10 cellular contexts compared by ENCODE assay signal in genomic region chr7:359776-360361, GRCh38.
DNase-seq lines count a peak whose midpoint lies in the region; ATAC-seq and TF ChIP-seq lines count a peak whose summit lies in the region.
"Had no signal": no experiment of that assay in that cellular context is flagged by ENCODE, and none has a peak within 500 bp of the region (broad histone marks: within the 10 kb centered on the region; RNA-seq: fewer than 3 reads in every experiment).

No MANE protein-coding gene starts in this region.

- H2BK120ac ChIP-seq in mesendoderm (ENCODE audit: low read depth, low read length) = no peak overlapping the region

- no peaks in the 10 kb centered on the region for H3K27me3 ChIP-seq in CD4-positive, alpha-beta memory T cell (ENCODE audit: insufficient read depth, low read length)
- no peaks in the 10 kb centered on the region for H3K27me3 ChIP-seq in mesendoderm (ENCODE audit: insufficient read depth, low read length, poor library complexity)

- no peak overlapping the region for H3K4ac ChIP-seq in mesendoderm (ENCODE audit: low read depth, low read length)

- peaks cover 50% of the 10 kb centered on the region for H3K4me1 ChIP-seq in CD4-positive, alpha-beta memory T cell (ENCODE audit: insufficient read depth, low read length)
- H3K4me1 ChIP-seq in mesendoderm (ENCODE audit: control insufficient read depth, low read depth, low read length) = no peaks in the 10 kb centered on the region

- no peak overlapping the region for H2AK5ac ChIP-seq in mesendoderm (ENCODE audit: low read length)

- WGBS in mesendoderm (ENCODE audit: extremely low coverage, insufficient coverage, low lambda C conversion rate) = no CpG with 5 or more reads among the region's 25 CpGs

- H3K27ac Mint-ChIP-seq in CD4-positive, alpha-beta memory T cell = peak overlapping the region in 6 of 7 donors; percentile 31 to 86 (median 65)
- H3K27ac Mint-ChIP-seq in activated T-helper 17 cell treated with anti-CD3 and anti-CD28 coated beads, Interleukin-2, amount 50 U/mL, for 72 hours = peak overlapping the region; percentile 74
- H3K27ac Mint-ChIP-seq in type B pancreatic cell = no peak overlapping the region

- no peak overlapping the region for H2BK5ac ChIP-seq in mesendoderm (ENCODE audit: low read length)

- peaks cover 0 to 7% (median 0%) of the 10 kb centered on the region in 8 donors for H3K9me3 Mint-ChIP-seq in CD4-positive, alpha-beta memory T cell
- H3K9me3 Mint-ChIP-seq in activated T-helper 17 cell treated with anti-CD3 and anti-CD28 coated beads, Interleukin-2, amount 50 U/mL, for 72 hours = peaks cover 4% of the 10 kb centered on the region
- no peaks in the 10 kb centered on the region for H3K9me3 Mint-ChIP-seq in type B pancreatic cell

- intact Hi-C loops in CD4-positive, alpha-beta memory T cell (cut with micrococcal nuclease) = no loop called here

- H4K5ac ChIP-seq in mesendoderm (ENCODE audit: low read length) = no peak overlapping the region

- POLR2A ChIA-PET in CD4-positive, alpha-beta memory T cell (lab: Charles Lee; ENCODE audit: partially characterized antibody) = interaction anchor here (1.1 to 1.9 kb wide), 3 partner anchors 8 to 258 kb away, joined by 3 to 14 read pairs (median 4); no protein-coding TSS in a partner anchor

- H3K4me2 ChIP-seq in mesendoderm (ENCODE audit: low read length) = no peak overlapping the region

- no peak overlapping the region for H3K9ac ChIP-seq in mesendoderm (ENCODE audit: low read length)

- DNase-seq in A172 (ENCODE audit: low spot score) (peak; percentile 19), mesendoderm (no peak), type B pancreatic cell (ENCODE audit: extremely low spot score, unreplicated experiment) (no peak), cerebellar cortex (ENCODE audit: low spot score) (no peak), NCI-H2029 (lab: John Stamatoyannopoulos, UW) (no peak), NCI-H2029 treated with DMSO at 0.1 percent for 48 hours (lab: John Stamatoyannopoulos, UW) (no peak)
- DNase-seq in CD4-positive, alpha-beta memory T cell = peak in 1 of 5 donors; percentile 40

- no peaks in the 10 kb centered on the region for H3K9me3 ChIP-seq in CD4-positive, alpha-beta memory T cell (ENCODE audit: control insufficient read depth in 1 of 2, low read length in 2 of 2)

- H3K4me1 Mint-ChIP-seq in CD4-positive, alpha-beta memory T cell = peaks cover 25 to 49% (median 43%) of the 10 kb centered on the region in 4 donors
- H3K4me1 Mint-ChIP-seq in activated T-helper 17 cell treated with anti-CD3 and anti-CD28 coated beads, Interleukin-2, amount 50 U/mL, for 72 hours = peaks cover 22% of the 10 kb centered on the region
- H3K4me1 Mint-ChIP-seq in type B pancreatic cell (ENCODE audit: unreplicated experiment) = peaks cover 30% of the 10 kb centered on the region

- H3K56ac ChIP-seq in mesendoderm (ENCODE audit: low read length) = no peak overlapping the region

- no peak overlapping the region for H4K8ac ChIP-seq in mesendoderm (ENCODE audit: low read depth, low read length)

- H3K4me3 ChIP-seq in CD4-positive, alpha-beta memory T cell (ENCODE audit: low read length in 2 of 2) = peak overlapping the region in 1 of 2 donors; percentile 11
- H3K4me3 ChIP-seq in mesendoderm (ENCODE audit: low read length) = no peak overlapping the region
- H3K4me3 ChIP-seq: heart right ventricle, lung had no signal

- H3K36me3 ChIP-seq in CD4-positive, alpha-beta memory T cell (ENCODE audit: insufficient read depth, low read length) = no peaks in the 10 kb centered on the region
- no peaks in the 10 kb centered on the region for H3K36me3 ChIP-seq in mesendoderm (ENCODE audit: control insufficient read depth, insufficient read depth, low read length)
- H3K36me3 ChIP-seq: heart right ventricle had no signal

- H3K23ac ChIP-seq in mesendoderm (ENCODE audit: low read length) = peak overlapping the region; percentile 24

- peak overlapping the region; percentile 43 to 86 (median 76) for H3K4me3 Mint-ChIP-seq in CD4-positive, alpha-beta memory T cell
- peak overlapping the region; percentile 77 for H3K4me3 Mint-ChIP-seq in activated T-helper 17 cell treated with anti-CD3 and anti-CD28 coated beads, Interleukin-2, amount 50 U/mL, for 72 hours
- H3K4me3 Mint-ChIP-seq in type B pancreatic cell = no peak overlapping the region

- H3K18ac ChIP-seq in mesendoderm (ENCODE audit: low read length) = no peak overlapping the region

- ATAC-seq in activated T-helper 17 cell treated with anti-CD3 and anti-CD28 coated beads, Interleukin-2, amount 50 U/mL, for 72 hours (replicated peaks) = peak; percentile 57

- CTCF ChIA-PET in CD4-positive, alpha-beta memory T cell (lab: Charles Lee; ENCODE audit: partially characterized antibody) = no interaction called here

- no peak overlapping the region for H2BK15ac ChIP-seq in mesendoderm (replicated peaks; ENCODE audit: low read depth)

- no peak overlapping the region for H3K27ac ChIP-seq in CD4-positive, alpha-beta memory T cell (ENCODE audit: low read depth, low read length)
- H3K27ac ChIP-seq in mesendoderm (ENCODE audit: low read depth, low read length) = no peak overlapping the region
- H3K27ac ChIP-seq: heart right ventricle had no signal

- H3K79me1 ChIP-seq in mesendoderm (ENCODE audit: low read length) = no peaks in the 10 kb centered on the region

- no peaks in the 10 kb centered on the region for H3K36me3 Mint-ChIP-seq in CD4-positive, alpha-beta memory T cell
- peaks cover 4% of the 10 kb centered on the region for H3K36me3 Mint-ChIP-seq in activated T-helper 17 cell treated with anti-CD3 and anti-CD28 coated beads, Interleukin-2, amount 50 U/mL, for 72 hours (ENCODE audit: low read depth)
- H3K36me3 Mint-ChIP-seq in type B pancreatic cell = no peaks in the 10 kb centered on the region

- no peaks in the 10 kb centered on the region for H3K79me2 ChIP-seq in mesendoderm (ENCODE audit: control insufficient read depth, insufficient read depth, low read length)

- no peaks in the 10 kb centered on the region for H3K27me3 Mint-ChIP-seq in CD4-positive, alpha-beta memory T cell
- H3K27me3 Mint-ChIP-seq in activated T-helper 17 cell treated with anti-CD3 and anti-CD28 coated beads, Interleukin-2, amount 50 U/mL, for 72 hours = no peaks in the 10 kb centered on the region
- H3K27me3 Mint-ChIP-seq in type B pancreatic cell = peaks cover 10% of the 10 kb centered on the region

- no peak for TF ChIP-seq CTCF in type B pancreatic cell (conservative IDR thresholded peaks at IDR 0.05)
